In the genomic region with DNA sequence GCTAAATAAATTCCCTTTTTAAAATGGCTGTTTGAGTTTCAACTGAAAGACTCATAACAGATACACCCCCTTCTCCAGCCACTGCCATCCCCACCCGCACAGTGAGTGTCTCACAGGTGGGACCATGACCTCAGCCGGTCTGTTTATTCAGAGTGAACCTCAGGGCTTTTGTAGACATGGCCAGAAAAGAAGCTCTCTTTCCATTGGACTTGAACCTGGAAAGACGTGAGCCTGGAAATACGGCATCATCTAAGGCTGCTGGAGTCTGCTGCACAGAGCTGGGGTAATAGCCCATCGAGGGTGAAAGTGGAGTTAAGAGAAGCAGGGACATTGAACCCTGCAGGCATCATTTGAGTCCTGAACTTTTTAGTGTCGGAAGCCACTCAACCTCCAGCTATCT, we compare ENCODE assay signal across 1 cellular context.
TF ChIP-seq lines count a peak whose summit lies in the region.

No MANE protein-coding gene starts in this region.

TF ChIP-seq in HepG2, 621 proteins besides CTCF, POLR2A, EP300 and RAD21 (continued from another document and continues in another):
- TF ChIP-seq, protein P1, sequence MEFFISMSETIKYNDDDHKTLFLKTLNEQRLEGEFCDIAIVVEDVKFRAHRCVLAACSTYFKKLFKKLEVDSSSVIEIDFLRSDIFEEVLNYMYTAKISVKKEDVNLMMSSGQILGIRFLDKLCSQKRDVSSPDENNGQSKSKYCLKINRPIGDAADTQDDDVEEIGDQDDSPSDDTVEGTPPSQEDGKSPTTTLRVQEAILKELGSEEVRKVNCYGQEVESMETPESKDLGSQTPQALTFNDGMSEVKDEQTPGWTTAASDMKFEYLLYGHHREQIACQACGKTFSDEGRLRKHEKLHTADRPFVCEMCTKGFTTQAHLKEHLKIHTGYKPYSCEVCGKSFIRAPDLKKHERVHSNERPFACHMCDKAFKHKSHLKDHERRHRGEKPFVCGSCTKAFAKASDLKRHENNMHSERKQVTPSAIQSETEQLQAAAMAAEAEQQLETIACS (CRISPR knock-in tag; IDR thresholded peaks at IDR 0.05), result no peak
- TF ChIP-seq HOXA5 (CRISPR knock-in tag; IDR thresholded peaks at IDR 0.05) (no peak), ZNF121 (CRISPR knock-in tag; IDR thresholded peaks at IDR 0.05) (peak; percentile 30; the same call in 1 of the 2 replicates), HHEX (CRISPR knock-in tag; IDR thresholded peaks at IDR 0.05) (peak; percentile 38; the same call in 1 of the 2 replicates), ZNF644 (CRISPR knock-in tag; IDR thresholded peaks at IDR 0.05; ENCODE audit: low read depth) (peak; percentile 57; the same call in 1 of the 2 replicates), KLF6 (CRISPR knock-in tag; IDR thresholded peaks at IDR 0.05) (no peak), ZNF484 (CRISPR knock-in tag; IDR thresholded peaks at IDR 0.05; ENCODE audit: borderline replicate concordance, low read depth) (no peak), PRPF4 (IDR thresholded peaks at IDR 0.05; ENCODE audit: low read depth, low read length, poor library complexity, severe bottlenecking) (peak; percentile 77), POGZ (CRISPR knock-in tag; IDR thresholded peaks at IDR 0.05) (peak; percentile 66; the same call in 1 of the 2 replicates), HOXA3 (CRISPR knock-in tag; IDR thresholded peaks at IDR 0.05) (peak; percentile 82), ZFP62 (CRISPR knock-in tag; IDR thresholded peaks at IDR 0.05) (no peak), ZNF34 (CRISPR knock-in tag; IDR thresholded peaks at IDR 0.05; ENCODE audit: borderline replicate concordance) (no peak), CAMTA2 (CRISPR knock-in tag; IDR thresholded peaks at IDR 0.05; ENCODE audit: borderline replicate concordance) (no peak), NCOA2 (CRISPR knock-in tag; IDR thresholded peaks at IDR 0.05) (peak; percentile 81), ZMYM3 (CRISPR knock-in tag; IDR thresholded peaks at IDR 0.05) (peak; percentile 50; the same call in 1 of the 2 replicates), NR2F6 (IDR thresholded peaks at IDR 0.05) (peak; percentile 84), NR2F6 (CRISPR knock-in tag; IDR thresholded peaks at IDR 0.05) (peak; percentile 85), SAP130 (CRISPR knock-in tag; IDR thresholded peaks at IDR 0.05; ENCODE audit: low read depth) (peak; percentile 72), RCOR2 (CRISPR knock-in tag; IDR thresholded peaks at IDR 0.05) (peak; percentile 72; the same call in 1 of the 2 replicates), PITX1 (CRISPR knock-in tag; IDR thresholded peaks at IDR 0.05) (peak; percentile 78; the same call in 1 of the 2 replicates), ZNF841 (CRISPR knock-in tag; IDR thresholded peaks at IDR 0.05; ENCODE audit: borderline replicate concordance) (no peak), RFX5 (IDR thresholded peaks at IDR 0.05; ENCODE audit: low read depth, low read length) (no peak), ZNF329 (CRISPR knock-in tag; IDR thresholded peaks at IDR 0.05; ENCODE audit: low read depth) (no peak), ARNTL (CRISPR knock-in tag; IDR thresholded peaks at IDR 0.05) (no peak), GATA4 (IDR thresholded peaks at IDR 0.05; ENCODE audit: borderline replicate concordance, low read depth) (0 out of 2 replicates have a peak, but pooled peaks have one; percentile 40), SOX5 (CRISPR knock-in tag; IDR thresholded peaks at IDR 0.05; ENCODE audit: borderline replicate concordance) (peak; percentile 62; the same call in 1 of the 2 replicates), ZNF446 (CRISPR knock-in tag; IDR thresholded peaks at IDR 0.05) (no peak), ATAD3A (CRISPR knock-in tag; IDR thresholded peaks at IDR 0.05) (no peak)
- TF ChIP-seq, protein P2, sequence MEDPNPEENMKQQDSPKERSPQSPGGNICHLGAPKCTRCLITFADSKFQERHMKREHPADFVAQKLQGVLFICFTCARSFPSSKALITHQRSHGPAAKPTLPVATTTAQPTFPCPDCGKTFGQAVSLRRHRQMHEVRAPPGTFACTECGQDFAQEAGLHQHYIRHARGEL (CRISPR knock-in tag; IDR thresholded peaks at IDR 0.05), result no peak
- TF ChIP-seq, protein P3, sequence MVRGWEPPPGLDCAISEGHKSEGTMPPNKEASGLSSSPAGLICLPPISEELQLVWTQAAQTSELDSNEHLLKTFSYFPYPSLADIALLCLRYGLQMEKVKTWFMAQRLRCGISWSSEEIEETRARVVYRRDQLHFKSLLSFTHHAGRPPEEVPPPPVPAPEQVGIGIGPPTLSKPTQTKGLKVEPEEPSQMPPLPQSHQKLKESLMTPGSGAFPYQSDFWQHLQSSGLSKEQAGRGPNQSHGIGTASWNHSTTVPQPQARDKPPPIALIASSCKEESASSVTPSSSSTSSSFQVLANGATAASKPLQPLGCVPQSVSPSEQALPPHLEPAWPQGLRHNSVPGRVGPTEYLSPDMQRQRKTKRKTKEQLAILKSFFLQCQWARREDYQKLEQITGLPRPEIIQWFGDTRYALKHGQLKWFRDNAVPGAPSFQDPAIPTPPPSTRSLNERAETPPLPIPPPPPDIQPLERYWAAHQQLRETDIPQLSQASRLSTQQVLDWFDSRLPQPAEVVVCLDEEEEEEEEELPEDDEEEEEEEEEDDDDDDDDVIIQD (CRISPR knock-in tag; IDR thresholded peaks at IDR 0.05; ENCODE audit: low read depth), result peak; percentile 63; the same call in 1 of the 2 replicates
- TF ChIP-seq, protein P4, sequence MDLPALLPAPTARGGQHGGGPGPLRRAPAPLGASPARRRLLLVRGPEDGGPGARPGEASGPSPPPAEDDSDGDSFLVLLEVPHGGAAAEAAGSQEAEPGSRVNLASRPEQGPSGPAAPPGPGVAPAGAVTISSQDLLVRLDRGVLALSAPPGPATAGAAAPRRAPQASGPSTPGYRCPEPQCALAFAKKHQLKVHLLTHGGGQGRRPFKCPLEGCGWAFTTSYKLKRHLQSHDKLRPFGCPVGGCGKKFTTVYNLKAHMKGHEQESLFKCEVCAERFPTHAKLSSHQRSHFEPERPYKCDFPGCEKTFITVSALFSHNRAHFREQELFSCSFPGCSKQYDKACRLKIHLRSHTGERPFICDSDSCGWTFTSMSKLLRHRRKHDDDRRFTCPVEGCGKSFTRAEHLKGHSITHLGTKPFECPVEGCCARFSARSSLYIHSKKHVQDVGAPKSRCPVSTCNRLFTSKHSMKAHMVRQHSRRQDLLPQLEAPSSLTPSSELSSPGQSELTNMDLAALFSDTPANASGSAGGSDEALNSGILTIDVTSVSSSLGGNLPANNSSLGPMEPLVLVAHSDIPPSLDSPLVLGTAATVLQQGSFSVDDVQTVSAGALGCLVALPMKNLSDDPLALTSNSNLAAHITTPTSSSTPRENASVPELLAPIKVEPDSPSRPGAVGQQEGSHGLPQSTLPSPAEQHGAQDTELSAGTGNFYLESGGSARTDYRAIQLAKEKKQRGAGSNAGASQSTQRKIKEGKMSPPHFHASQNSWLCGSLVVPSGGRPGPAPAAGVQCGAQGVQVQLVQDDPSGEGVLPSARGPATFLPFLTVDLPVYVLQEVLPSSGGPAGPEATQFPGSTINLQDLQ (CRISPR knock-in tag; IDR thresholded peaks at IDR 0.05), result no peak
- TF ChIP-seq, protein P5, sequence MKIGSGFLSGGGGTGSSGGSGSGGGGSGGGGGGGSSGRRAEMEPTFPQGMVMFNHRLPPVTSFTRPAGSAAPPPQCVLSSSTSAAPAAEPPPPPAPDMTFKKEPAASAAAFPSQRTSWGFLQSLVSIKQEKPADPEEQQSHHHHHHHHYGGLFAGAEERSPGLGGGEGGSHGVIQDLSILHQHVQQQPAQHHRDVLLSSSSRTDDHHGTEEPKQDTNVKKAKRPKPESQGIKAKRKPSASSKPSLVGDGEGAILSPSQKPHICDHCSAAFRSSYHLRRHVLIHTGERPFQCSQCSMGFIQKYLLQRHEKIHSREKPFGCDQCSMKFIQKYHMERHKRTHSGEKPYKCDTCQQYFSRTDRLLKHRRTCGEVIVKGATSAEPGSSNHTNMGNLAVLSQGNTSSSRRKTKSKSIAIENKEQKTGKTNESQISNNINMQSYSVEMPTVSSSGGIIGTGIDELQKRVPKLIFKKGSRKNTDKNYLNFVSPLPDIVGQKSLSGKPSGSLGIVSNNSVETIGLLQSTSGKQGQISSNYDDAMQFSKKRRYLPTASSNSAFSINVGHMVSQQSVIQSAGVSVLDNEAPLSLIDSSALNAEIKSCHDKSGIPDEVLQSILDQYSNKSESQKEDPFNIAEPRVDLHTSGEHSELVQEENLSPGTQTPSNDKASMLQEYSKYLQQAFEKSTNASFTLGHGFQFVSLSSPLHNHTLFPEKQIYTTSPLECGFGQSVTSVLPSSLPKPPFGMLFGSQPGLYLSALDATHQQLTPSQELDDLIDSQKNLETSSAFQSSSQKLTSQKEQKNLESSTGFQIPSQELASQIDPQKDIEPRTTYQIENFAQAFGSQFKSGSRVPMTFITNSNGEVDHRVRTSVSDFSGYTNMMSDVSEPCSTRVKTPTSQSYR (CRISPR knock-in tag; IDR thresholded peaks at IDR 0.05; ENCODE audit: borderline replicate concordance), result peak; percentile 94; the same call in 1 of the 2 replicates
- TF ChIP-seq, protein P6, sequence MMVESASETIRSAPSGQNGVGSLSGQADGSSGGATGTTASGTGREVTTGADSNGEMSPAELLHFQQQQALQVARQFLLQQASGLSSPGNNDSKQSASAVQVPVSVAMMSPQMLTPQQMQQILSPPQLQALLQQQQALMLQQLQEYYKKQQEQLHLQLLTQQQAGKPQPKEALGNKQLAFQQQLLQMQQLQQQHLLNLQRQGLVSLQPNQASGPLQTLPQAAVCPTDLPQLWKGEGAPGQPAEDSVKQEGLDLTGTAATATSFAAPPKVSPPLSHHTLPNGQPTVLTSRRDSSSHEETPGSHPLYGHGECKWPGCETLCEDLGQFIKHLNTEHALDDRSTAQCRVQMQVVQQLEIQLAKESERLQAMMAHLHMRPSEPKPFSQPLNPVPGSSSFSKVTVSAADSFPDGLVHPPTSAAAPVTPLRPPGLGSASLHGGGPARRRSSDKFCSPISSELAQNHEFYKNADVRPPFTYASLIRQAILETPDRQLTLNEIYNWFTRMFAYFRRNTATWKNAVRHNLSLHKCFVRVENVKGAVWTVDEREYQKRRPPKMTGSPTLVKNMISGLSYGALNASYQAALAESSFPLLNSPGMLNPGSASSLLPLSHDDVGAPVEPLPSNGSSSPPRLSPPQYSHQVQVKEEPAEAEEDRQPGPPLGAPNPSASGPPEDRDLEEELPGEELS (CRISPR knock-in tag; IDR thresholded peaks at IDR 0.05), result peak; percentile 71
- TF ChIP-seq, protein P7, sequence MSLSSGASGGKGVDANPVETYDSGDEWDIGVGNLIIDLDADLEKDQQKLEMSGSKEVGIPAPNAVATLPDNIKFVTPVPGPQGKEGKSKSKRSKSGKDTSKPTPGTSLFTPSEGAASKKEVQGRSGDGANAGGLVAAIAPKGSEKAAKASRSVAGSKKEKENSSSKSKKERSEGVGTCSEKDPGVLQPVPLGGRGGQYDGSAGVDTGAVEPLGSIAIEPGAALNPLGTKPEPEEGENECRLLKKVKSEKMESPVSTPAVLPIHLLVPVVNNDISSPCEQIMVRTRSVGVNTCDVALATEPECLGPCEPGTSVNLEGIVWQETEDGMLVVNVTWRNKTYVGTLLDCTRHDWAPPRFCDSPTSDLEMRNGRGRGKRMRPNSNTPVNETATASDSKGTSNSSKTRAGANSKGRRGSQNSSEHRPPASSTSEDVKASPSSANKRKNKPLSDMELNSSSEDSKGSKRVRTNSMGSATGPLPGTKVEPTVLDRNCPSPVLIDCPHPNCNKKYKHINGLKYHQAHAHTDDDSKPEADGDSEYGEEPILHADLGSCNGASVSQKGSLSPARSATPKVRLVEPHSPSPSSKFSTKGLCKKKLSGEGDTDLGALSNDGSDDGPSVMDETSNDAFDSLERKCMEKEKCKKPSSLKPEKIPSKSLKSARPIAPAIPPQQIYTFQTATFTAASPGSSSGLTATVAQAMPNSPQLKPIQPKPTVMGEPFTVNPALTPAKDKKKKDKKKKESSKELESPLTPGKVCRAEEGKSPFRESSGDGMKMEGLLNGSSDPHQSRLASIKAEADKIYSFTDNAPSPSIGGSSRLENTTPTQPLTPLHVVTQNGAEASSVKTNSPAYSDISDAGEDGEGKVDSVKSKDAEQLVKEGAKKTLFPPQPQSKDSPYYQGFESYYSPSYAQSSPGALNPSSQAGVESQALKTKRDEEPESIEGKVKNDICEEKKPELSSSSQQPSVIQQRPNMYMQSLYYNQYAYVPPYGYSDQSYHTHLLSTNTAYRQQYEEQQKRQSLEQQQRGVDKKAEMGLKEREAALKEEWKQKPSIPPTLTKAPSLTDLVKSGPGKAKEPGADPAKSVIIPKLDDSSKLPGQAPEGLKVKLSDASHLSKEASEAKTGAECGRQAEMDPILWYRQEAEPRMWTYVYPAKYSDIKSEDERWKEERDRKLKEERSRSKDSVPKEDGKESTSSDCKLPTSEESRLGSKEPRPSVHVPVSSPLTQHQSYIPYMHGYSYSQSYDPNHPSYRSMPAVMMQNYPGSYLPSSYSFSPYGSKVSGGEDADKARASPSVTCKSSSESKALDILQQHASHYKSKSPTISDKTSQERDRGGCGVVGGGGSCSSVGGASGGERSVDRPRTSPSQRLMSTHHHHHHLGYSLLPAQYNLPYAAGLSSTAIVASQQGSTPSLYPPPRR (CRISPR knock-in tag; IDR thresholded peaks at IDR 0.05; ENCODE audit: borderline replicate concordance), result peak; percentile 68; the same call in 1 of the 2 replicates
- TF ChIP-seq, protein P8, sequence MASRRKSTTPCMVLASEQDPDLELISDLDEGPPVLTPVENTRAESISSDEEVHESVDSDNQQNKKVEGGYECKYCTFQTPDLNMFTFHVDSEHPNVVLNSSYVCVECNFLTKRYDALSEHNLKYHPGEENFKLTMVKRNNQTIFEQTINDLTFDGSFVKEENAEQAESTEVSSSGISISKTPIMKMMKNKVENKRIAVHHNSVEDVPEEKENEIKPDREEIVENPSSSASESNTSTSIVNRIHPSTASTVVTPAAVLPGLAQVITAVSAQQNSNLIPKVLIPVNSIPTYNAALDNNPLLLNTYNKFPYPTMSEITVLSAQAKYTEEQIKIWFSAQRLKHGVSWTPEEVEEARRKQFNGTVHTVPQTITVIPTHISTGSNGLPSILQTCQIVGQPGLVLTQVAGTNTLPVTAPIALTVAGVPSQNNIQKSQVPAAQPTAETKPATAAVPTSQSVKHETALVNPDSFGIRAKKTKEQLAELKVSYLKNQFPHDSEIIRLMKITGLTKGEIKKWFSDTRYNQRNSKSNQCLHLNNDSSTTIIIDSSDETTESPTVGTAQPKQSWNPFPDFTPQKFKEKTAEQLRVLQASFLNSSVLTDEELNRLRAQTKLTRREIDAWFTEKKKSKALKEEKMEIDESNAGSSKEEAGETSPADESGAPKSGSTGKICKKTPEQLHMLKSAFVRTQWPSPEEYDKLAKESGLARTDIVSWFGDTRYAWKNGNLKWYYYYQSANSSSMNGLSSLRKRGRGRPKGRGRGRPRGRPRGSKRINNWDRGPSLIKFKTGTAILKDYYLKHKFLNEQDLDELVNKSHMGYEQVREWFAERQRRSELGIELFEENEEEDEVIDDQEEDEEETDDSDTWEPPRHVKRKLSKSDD (CRISPR knock-in tag; IDR thresholded peaks at IDR 0.05; ENCODE audit: low read depth), result no peak
- TF ChIP-seq, protein P9, sequence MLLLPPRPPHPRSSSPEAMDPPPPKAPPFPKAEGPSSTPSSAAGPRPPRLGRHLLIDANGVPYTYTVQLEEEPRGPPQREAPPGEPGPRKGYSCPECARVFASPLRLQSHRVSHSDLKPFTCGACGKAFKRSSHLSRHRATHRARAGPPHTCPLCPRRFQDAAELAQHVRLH (CRISPR knock-in tag; IDR thresholded peaks at IDR 0.05; ENCODE audit: borderline replicate concordance, low read depth), result 0 out of 2 replicates have a peak, but pooled peaks have one; percentile 40
